In the genomic region with DNA sequence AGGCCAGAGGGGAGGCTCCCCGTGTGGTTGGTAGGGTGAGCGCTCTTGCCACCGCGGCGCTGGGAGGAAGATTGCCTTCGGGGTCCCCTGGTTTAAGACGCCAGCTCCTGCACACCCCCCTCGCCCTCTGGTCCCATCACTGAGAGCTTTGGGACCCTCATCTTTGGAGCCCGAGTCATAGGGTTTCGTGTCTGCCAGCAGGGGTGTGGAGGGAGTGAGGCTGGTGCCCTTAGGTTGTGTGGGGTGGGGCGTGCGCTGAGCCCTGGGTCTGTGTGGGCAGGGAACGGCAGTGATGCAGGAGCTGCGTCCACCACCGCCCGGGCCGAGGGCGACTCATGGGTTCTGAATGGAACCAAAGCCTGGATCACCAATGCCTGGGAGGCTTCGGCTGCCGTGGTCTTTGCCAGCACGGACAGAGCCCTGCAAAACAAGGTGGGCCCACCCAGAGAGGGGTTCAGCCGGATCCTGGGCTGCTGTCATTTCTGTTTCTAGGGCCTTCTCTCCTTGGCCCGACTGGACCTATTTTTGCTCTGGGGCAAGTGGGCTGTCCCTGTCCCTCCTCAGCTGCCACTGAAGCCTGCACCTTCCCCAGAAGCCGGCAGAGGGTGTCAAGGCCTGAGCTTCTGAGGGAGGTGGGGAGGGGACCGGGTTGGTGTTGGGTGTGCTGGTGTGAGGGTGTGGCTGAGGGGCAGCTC, we compare ENCODE assay signal across 2 cellular contexts.
TF ChIP-seq lines count a peak whose summit lies in the region.

No MANE protein-coding gene starts in this region.

TF ChIP-seq in H1, 55 proteins besides CTCF, POLR2A, EP300 and RAD21:
- TF ChIP-seq BCL11A (IDR thresholded peaks at IDR 0.05; ENCODE audit: low read depth in 2 of 2, low read length in 2 of 2) (no peak), CHD1 (IDR thresholded peaks at IDR 0.05; ENCODE audit: low read depth, low read length) (no peak), TAF1 (IDR thresholded peaks at IDR 0.05; ENCODE audit: low read depth, low read length) (no peak), ZNF274 (IDR thresholded peaks at IDR 0.05; ENCODE audit: borderline replicate concordance, extremely low read depth, low read length) (no peak), RXRA (IDR thresholded peaks at IDR 0.05; ENCODE audit: insufficient read depth, low read depth, low read length) (no peak), TBP (IDR thresholded peaks at IDR 0.05; ENCODE audit: low read depth, low read length) (no peak), RBBP5 (IDR thresholded peaks at IDR 0.05; ENCODE audit: borderline replicate concordance, low read depth, low read length) (no peak), NANOG (IDR thresholded peaks at IDR 0.05; ENCODE audit: insufficient read depth, low read depth, low read length, poor library complexity, severe bottlenecking) (no peak), JUN (IDR thresholded peaks at IDR 0.05; ENCODE audit: low read depth, low read length) (no peak), CBX8 (IDR thresholded peaks at IDR 0.05; ENCODE audit: borderline replicate concordance, low read depth, low read length) (no peak), SP2 (IDR thresholded peaks at IDR 0.05; ENCODE audit: low read length) (no peak), SRF (IDR thresholded peaks at IDR 0.05; ENCODE audit: low read depth, low read length) (no peak), SAP30 (IDR thresholded peaks at IDR 0.05; ENCODE audit: insufficient read depth, insufficient replicate concordance, low read length) (no peak), POLR2AphosphoS5 (IDR thresholded peaks at IDR 0.05; ENCODE audit: low read depth, low read length) (no peak), HDAC2 (IDR thresholded peaks at IDR 0.05; ENCODE audit: borderline replicate concordance in 1 of 2, low read depth in 2 of 2, low read length in 2 of 2) (no peak), PHF8 (conservative IDR thresholded peaks at IDR 0.05; ENCODE audit: low read depth, low read length) (no peak), BACH1 (IDR thresholded peaks at IDR 0.05; ENCODE audit: low read length) (no peak), ASH2L (IDR thresholded peaks at IDR 0.05; ENCODE audit: low read length) (no peak), TCF12 (IDR thresholded peaks at IDR 0.05; ENCODE audit: low read depth, low read length) (no peak)
TF ChIP-seq in H1: peak in this region for 0.

TF ChIP-seq in GM12891, 5 proteins besides CTCF, POLR2A, EP300 and RAD21:
- TF ChIP-seq TAF1 (IDR thresholded peaks at IDR 0.05; ENCODE audit: low read depth, low read length) (no peak), SPI1 (IDR thresholded peaks at IDR 0.05; ENCODE audit: low read depth, low read length) (no peak), POU2F2 (IDR thresholded peaks at IDR 0.05; ENCODE audit: low read depth, low read length) (no peak), PAX5 (IDR thresholded peaks at IDR 0.05; ENCODE audit: insufficient read depth, low read length, severe bottlenecking) (no peak), POLR2AphosphoS5 (IDR thresholded peaks at IDR 0.05; ENCODE audit: low read depth, low read length) (no peak)
